Comparison of ENCODE assay signal across 14 cellular contexts in genomic region chr7:107857541-107857912, GRCh38. TPM values are rescaled to one million over a fixed set of nuclear protein-coding genes. Genes with fewer than 3 reads are reported as not detected.
DNase-seq lines count a peak whose midpoint lies in the region; FAIRE-seq and TF ChIP-seq lines count a peak whose summit lies in the region.
"Had no signal": no experiment of that assay in that cellular context is flagged by ENCODE, and none has a peak within 500 bp of the region (broad histone marks: within the 10 kb centered on the region; RNA-seq: fewer than 3 reads in every experiment).

No MANE protein-coding gene starts in this region.

- no peak for DNase-seq in activated naive CD4-positive, alpha-beta T cell treated with anti-CD3 and anti-CD28 coated beads, Interleukin-2, amount 10 ng/mL, durations not matched to agents 7 days and 5 days
- no peak for DNase-seq in activated naive CD4-positive, alpha-beta T cell treated with Interleukin-2 at 50 U/mL for 16 hours
- no peak for DNase-seq in activated T-helper 2 cell treated with anti-CD3 and anti-CD28 coated beads, Interferon-gamma antibody, Interleukin-2, Interleukin-4, amounts not matched to agents 10 μg/mL and 5 μg/mL and 100 μg/mL, durations not matched to agents 14 hours and 24 hours and 36 hours (ENCODE audit: low spot score)
- DNase-seq in fibroblast of pulmonary artery (ENCODE audit: low read depth) (peak; percentile 37), tibial nerve (ENCODE audit: low spot score in 2 of 2) (no peak), NCI-H69 (lab: John Stamatoyannopoulos, UW) (no peak), RCC 7860 (ENCODE audit: low spot score) (no peak), SKM-1 (lab: John Stamatoyannopoulos, UW; ENCODE audit: unreplicated experiment) (no peak)
- DNase-seq: BE2C, kidney, NCI-H1105, upper lobe of left lung had no signal

- H3K9me3 Mint-ChIP-seq in activated naive CD4-positive, alpha-beta T cell treated with anti-CD3 and anti-CD28 coated beads, Interleukin-2, amount 10 ng/mL, durations not matched to agents 7 days and 5 days, result no peaks in the 10 kb centered on the region
- no peaks in the 10 kb centered on the region for H3K9me3 Mint-ChIP-seq in activated T-helper 2 cell treated with anti-CD3 and anti-CD28 coated beads, Interferon-gamma antibody, Interleukin-2, Interleukin-4, amounts not matched to agents 10 μg/mL and 5 μg/mL and 100 μg/mL, durations not matched to agents 14 hours and 24 hours and 36 hours

- H3K27me3 ChIP-seq in tibial nerve, result no peaks in the 10 kb centered on the region
- H3K27me3 ChIP-seq: upper lobe of left lung had no signal

- TF ChIP-seq CTCF in fibroblast of pulmonary artery (IDR thresholded peaks at IDR 0.05; ENCODE audit: low read length, missing control alignments) (no peak), tibial nerve (IDR thresholded peaks at IDR 0.05) (no peak)

- peaks cover 1% of the 10 kb centered on the region for H3K36me3 Mint-ChIP-seq in activated naive CD4-positive, alpha-beta T cell treated with anti-CD3 and anti-CD28 coated beads, Interleukin-2, amount 10 ng/mL, durations not matched to agents 7 days and 5 days
- no peaks in the 10 kb centered on the region for H3K36me3 Mint-ChIP-seq in activated T-helper 2 cell treated with anti-CD3 and anti-CD28 coated beads, Interferon-gamma antibody, Interleukin-2, Interleukin-4, amounts not matched to agents 10 μg/mL and 5 μg/mL and 100 μg/mL, durations not matched to agents 14 hours and 24 hours and 36 hours (ENCODE audit: low read depth)

- no peak overlapping the region for H3K4me3 ChIP-seq in fibroblast of pulmonary artery (replicated peaks; ENCODE audit: low read depth, low read length)
- no peak overlapping the region for H3K4me3 ChIP-seq in tibial nerve
- H3K4me3 ChIP-seq: upper lobe of left lung had no signal

- H3K27ac ChIP-seq in tibial nerve, result peak overlapping the region in 3 of 4 donors; percentile 1 to 45 (median 40)
- H3K27ac ChIP-seq: upper lobe of left lung had no signal

- CTCF ChIA-PET in activated naive CD4-positive, alpha-beta T cell treated with anti-CD3 and anti-CD28 coated beads, Interleukin-2, amount 10 ng/mL, durations not matched to agents 7 days and 5 days (lab: Charles Lee), result interaction anchor here (1.9 kb wide), 1 partner anchor 18 kb away, joined by 10 read pairs; no protein-coding TSS in a partner anchor

- peak overlapping the region; percentile 93 for H3K27ac Mint-ChIP-seq in activated naive CD4-positive, alpha-beta T cell treated with anti-CD3 and anti-CD28 coated beads, Interleukin-2, amount 10 ng/mL, durations not matched to agents 7 days and 5 days
- peak overlapping the region; percentile 62 for H3K27ac Mint-ChIP-seq in activated T-helper 2 cell treated with anti-CD3 and anti-CD28 coated beads, Interferon-gamma antibody, Interleukin-2, Interleukin-4, amounts not matched to agents 10 μg/mL and 5 μg/mL and 100 μg/mL, durations not matched to agents 14 hours and 24 hours and 36 hours

- FAIRE-seq in RCC 7860 (lab: Jason Lieb, UNC), result no peak
- FAIRE-seq: kidney had no signal

- intact Hi-C loops in activated T-helper 2 cell treated with anti-CD3 and anti-CD28 coated beads, Interferon-gamma antibody, Interleukin-2, Interleukin-4, amounts not matched to agents 10 μg/mL and 5 μg/mL and 100 μg/mL, durations not matched to agents 14 hours and 24 hours and 36 hours (cut with micrococcal nuclease), result loop anchor here (1.0 kb wide), 1 partner anchor 8 kb away; no protein-coding TSS in a partner anchor

- H3K36me3 ChIP-seq in tibial nerve, result no peaks in the 10 kb centered on the region
- H3K36me3 ChIP-seq: BE2C, upper lobe of left lung had no signal

- WGBS in tibial nerve, 2 donors, result 50 to 73% methylated on average over 2 of the region's 2 CpGs

- no peak for TF ChIP-seq EP300 in tibial nerve (IDR thresholded peaks at IDR 0.05)

- TF ChIP-seq POLR2A in tibial nerve (IDR thresholded peaks at IDR 0.05), result no peak

- H3K27me3 Mint-ChIP-seq in activated naive CD4-positive, alpha-beta T cell treated with anti-CD3 and anti-CD28 coated beads, Interleukin-2, amount 10 ng/mL, durations not matched to agents 7 days and 5 days, result peaks cover 16% of the 10 kb centered on the region
- H3K27me3 Mint-ChIP-seq in activated T-helper 2 cell treated with anti-CD3 and anti-CD28 coated beads, Interferon-gamma antibody, Interleukin-2, Interleukin-4, amounts not matched to agents 10 μg/mL and 5 μg/mL and 100 μg/mL, durations not matched to agents 14 hours and 24 hours and 36 hours (ENCODE audit: low read depth), result no peaks in the 10 kb centered on the region

- H3K4me1 Mint-ChIP-seq in activated naive CD4-positive, alpha-beta T cell treated with anti-CD3 and anti-CD28 coated beads, Interleukin-2, amount 10 ng/mL, durations not matched to agents 7 days and 5 days, result peaks cover 31% of the 10 kb centered on the region
- H3K4me1 Mint-ChIP-seq in activated T-helper 2 cell treated with anti-CD3 and anti-CD28 coated beads, Interferon-gamma antibody, Interleukin-2, Interleukin-4, amounts not matched to agents 10 μg/mL and 5 μg/mL and 100 μg/mL, durations not matched to agents 14 hours and 24 hours and 36 hours (ENCODE audit: low read depth), result peaks cover 23% of the 10 kb centered on the region

- H3K4me3 Mint-ChIP-seq in activated naive CD4-positive, alpha-beta T cell treated with anti-CD3 and anti-CD28 coated beads, Interleukin-2, amount 10 ng/mL, durations not matched to agents 7 days and 5 days, result no peak overlapping the region
- no peak overlapping the region for H3K4me3 Mint-ChIP-seq in activated T-helper 2 cell treated with anti-CD3 and anti-CD28 coated beads, Interferon-gamma antibody, Interleukin-2, Interleukin-4, amounts not matched to agents 10 μg/mL and 5 μg/mL and 100 μg/mL, durations not matched to agents 14 hours and 24 hours and 36 hours (ENCODE audit: low read depth)

- no peaks in the 10 kb centered on the region for H3K9me3 ChIP-seq in tibial nerve
- H3K9me3 ChIP-seq: BE2C, upper lobe of left lung had no signal

- H3K4me1 ChIP-seq in tibial nerve, result peaks cover 0 to 11% (median 3%) of the 10 kb centered on the region in 4 donors
- H3K4me1 ChIP-seq: BE2C had no signal

RNA-seq across cellular contexts. Expression of gene DLD, which starts 33.5 kb away (rescaled TPM):
- 104 and 108 TPM in 2 replicates for total RNA-seq in activated T-helper 2 cell treated with anti-CD3 and anti-CD28 coated beads, Interferon-gamma antibody, Interleukin-2, Interleukin-4, amounts not matched to agents 10 μg/mL and 5 μg/mL and 100 μg/mL, durations not matched to agents 14 hours and 24 hours and 36 hours
- 10 to 100 TPM; 43.5 to 67.3 (median 59.9) TPM for total RNA-seq in tibial nerve

RNA-seq across cellular contexts. Expression of gene SLC26A3, which starts 54.5 kb away (rescaled TPM):
- total RNA-seq in activated T-helper 2 cell treated with anti-CD3 and anti-CD28 coated beads, Interferon-gamma antibody, Interleukin-2, Interleukin-4, amounts not matched to agents 10 μg/mL and 5 μg/mL and 100 μg/mL, durations not matched to agents 14 hours and 24 hours and 36 hours, result not detected in 2 replicates
- total RNA-seq in tibial nerve, result not detected
- total RNA-seq: epithelial cell of proximal tubule, osteoblast had no signal
